In genomic region chr17:79738643-79739042, GRCh38 we compare ENCODE assay signal across 24 cellular contexts. TPM values are rescaled to one million over a fixed set of nuclear protein-coding genes. Genes with fewer than 3 reads are reported as not detected.
"Had no signal": no experiment of that assay in that cellular context is flagged by ENCODE, and none has a peak within 500 bp of the region (broad histone marks: within the 10 kb centered on the region; RNA-seq: fewer than 3 reads in every experiment).

No MANE protein-coding gene starts in this region.

- H3K9me3 Mint-ChIP-seq: immature natural killer cell; memory B cell; mesothelial cell of epicardium; natural killer cell treated with Interleukin-12 subunit alpha and Interleukin-12 subunit beta and Interleukin-15 and Interleukin-18, amount 100 ng/mL, for 72 hours had no signal

- FAIRE-seq: endothelial cell of umbilical vein, keratinocyte, small intestine had no signal

- H3K27me3 ChIP-seq: thyroid gland had no signal

- H3K4me3 ChIP-seq: colonic mucosa, left ventricle myocardium inferior, lower lobe of right lung, right atrium auricular region, suprapubic skin, thyroid gland, upper lobe of left lung, uterus had no signal

- ATAC-seq: lower lobe of right lung; natural killer cell treated with Interleukin-12 subunit alpha and Interleukin-12 subunit beta and Interleukin-15 and Interleukin-18, amount 100 ng/mL, for 72 hours had no signal

- H3K27ac ChIP-seq: colonic mucosa, left ventricle myocardium inferior, lower lobe of right lung, right atrium auricular region, suprapubic skin, thyroid gland, upper lobe of left lung, uterus had no signal

- H3K4me1 ChIP-seq: colonic mucosa had no signal

- H3K36me3 ChIP-seq: colonic mucosa, left ventricle myocardium inferior, lower lobe of right lung, right atrium auricular region, suprapubic skin, thyroid gland, upper lobe of left lung, uterus had no signal

- H3K9me3 ChIP-seq: colonic mucosa, left ventricle myocardium inferior, lower lobe of right lung, right atrium auricular region, suprapubic skin, thyroid gland, upper lobe of left lung, uterus had no signal

- DNase-seq: cerebellar nuclear complex; colonic mucosa; dermis blood vessel endothelial cell; erythroblast; foreskin melanocyte; immature natural killer cell; left ventricle myocardium inferior; lower lobe of right lung; posterior cingulate gyrus; small intestine; stimulated activated CD4-positive, alpha-beta T cell treated with anti-CD3 and anti-CD28 coated beads, Interleukin-12 subunit alpha, Interleukin-12 subunit beta, amount 100 ng/mL, for 4 hours; stimulated activated naive CD4-positive, alpha-beta T cell; thyroid gland; uterus had no signal

- H3K4me3 Mint-ChIP-seq: immature natural killer cell; memory B cell; mesothelial cell of epicardium; natural killer cell treated with Interleukin-12 subunit alpha and Interleukin-12 subunit beta and Interleukin-15 and Interleukin-18, amount 100 ng/mL, for 72 hours had no signal

- H3K27ac Mint-ChIP-seq: immature natural killer cell, memory B cell, mesothelial cell of epicardium had no signal

- H3K36me3 Mint-ChIP-seq: mesothelial cell of epicardium; natural killer cell treated with Interleukin-12 subunit alpha and Interleukin-12 subunit beta and Interleukin-15 and Interleukin-18, amount 100 ng/mL, for 72 hours had no signal

RNA-seq across cellular contexts. Expression of gene ENPP7, which starts 7.9 kb away (rescaled TPM):
- total RNA-seq: colonic mucosa, dermis blood vessel endothelial cell, endothelial cell of umbilical vein, left ventricle myocardium inferior, mesothelial cell of epicardium, myocyte, omental fat pad, right atrium auricular region, suprapubic skin, thyroid gland, uterus had no signal
- polyA plus RNA-seq: endothelial cell of umbilical vein, keratinocyte had no signal
